In genomic region chr1:2203671-2204383, GRCh38 we compare ENCODE assay signal across 10 cellular contexts. TPM values are rescaled to one million over a fixed set of nuclear protein-coding genes. Genes with fewer than 3 reads are reported as not detected.
A peak's percentile ranks its signal among the peaks of the same experiment; 100 is the strongest.
DNase-seq lines count a peak whose midpoint lies in the region; ATAC-seq and TF ChIP-seq lines count a peak whose summit lies in the region.
"Had no signal": no experiment of that assay in that cellular context is flagged by ENCODE, and none has a peak within 500 bp of the region (broad histone marks: within the 10 kb centered on the region; RNA-seq: fewer than 3 reads in every experiment).

No MANE protein-coding gene starts in this region.

- peak overlapping the region; percentile 47 for H3K4me3 ChIP-seq in cardiac muscle cell
- peak overlapping the region; percentile 56 to 68 (median 60) for H3K4me3 ChIP-seq in esophagus muscularis mucosa
- no peak overlapping the region for H3K4me3 ChIP-seq in aorta (ENCODE audit: low read length in 2 of 2)

- H3K27me3 Mint-ChIP-seq in nephron progenitor cell (ENCODE audit: low read depth, poor library complexity) = peaks cover 10% of the 10 kb centered on the region

- CTCF ChIA-PET in HEK293T (lab: Yijun Ruan, JAX) = interaction anchor here (1.3 to 1.8 kb wide), 2 partner anchors 9 to 178 kb away, joined by 4 to 7 read pairs; partner anchors contain the start of gene FAAP20

- ATAC-seq in Right ventricle myocardium superior (ENCODE audit: poor library complexity) (no peak), aorta (ENCODE audit: low FRiP score) (no peak), GM18502 (IDR thresholded peaks at IDR 0.05; ENCODE audit: poor library complexity, unreplicated experiment) (no peak), HG03354 (IDR thresholded peaks at IDR 0.05; ENCODE audit: poor library complexity, severe bottlenecking, unreplicated experiment) (no peak)

- H3K4me1 Mint-ChIP-seq in nephron progenitor cell = peaks cover 71% of the 10 kb centered on the region

- no peaks in the 10 kb centered on the region for H3K9me3 Mint-ChIP-seq in nephron progenitor cell

- peak overlapping the region; percentile 72 for H3K4me3 Mint-ChIP-seq in nephron progenitor cell

- intact Hi-C loops in Right ventricle myocardium superior (cut with DNase I) (loop anchor here (2.0 kb wide), 1 partner anchor 111 kb away; no protein-coding TSS in a partner anchor), esophagus muscularis mucosa (cut with DNase I) (no loop called here), aorta (cut with DNase I) (loop anchor here in 1 of 2 donors (2.0 kb wide), 1 partner anchor 25 kb away; the partner anchor contains the start of gene SKI)

- 20% methylated on average over 8 of the region's 23 CpGs for WGBS in esophagus muscularis mucosa
- 54 to 56% methylated on average over 23 of the region's 23 CpGs for WGBS in aorta, 2 donors

- POLR2A ChIA-PET in HEK293T (lab: Yijun Ruan, JAX) = interaction anchor here (0.7 to 1.8 kb wide), 5 partner anchors 9 to 209 kb away, joined by 3 to 10 read pairs (median 4); partner anchors contain the start of gene PEX10

- H3K4me1 ChIP-seq in cardiac muscle cell (ENCODE audit: low read depth) (peaks cover 10% of the 10 kb centered on the region), esophagus muscularis mucosa (peaks cover 60 to 81% (median 78%) of the 10 kb centered on the region in 4 donors), aorta (ENCODE audit: control insufficient read depth in 1 of 2, insufficient read depth in 2 of 2, low read length in 2 of 2) (no peaks in the 10 kb centered on the region)

- no peaks in the 10 kb centered on the region for H3K9me3 ChIP-seq in cardiac muscle cell (ENCODE audit: low read depth)
- no peaks in the 10 kb centered on the region for H3K9me3 ChIP-seq in esophagus muscularis mucosa
- no peaks in the 10 kb centered on the region for H3K9me3 ChIP-seq in aorta (ENCODE audit: control insufficient read depth, low read length)

- TF ChIP-seq EP300 in esophagus muscularis mucosa (IDR thresholded peaks at IDR 0.05) = no peak

- no peak for TF ChIP-seq CTCF in cardiac muscle cell (IDR thresholded peaks at IDR 0.05; ENCODE audit: low read depth, low read length)
- TF ChIP-seq CTCF in esophagus muscularis mucosa (IDR thresholded peaks at IDR 0.05) = no peak
- no peak for TF ChIP-seq CTCF in nephron progenitor cell (IDR thresholded peaks at IDR 0.05)

- H3K27ac Mint-ChIP-seq in nephron progenitor cell = no peak overlapping the region

- H3K36me3 ChIP-seq in cardiac muscle cell (no peaks in the 10 kb centered on the region), esophagus muscularis mucosa (no peaks in the 10 kb centered on the region), aorta (ENCODE audit: control insufficient read depth in 1 of 2, insufficient read depth in 2 of 2, low read length in 1 of 2) (no peaks in the 10 kb centered on the region)

- peak overlapping the region; percentile 49 for H3K27ac ChIP-seq in cardiac muscle cell
- peak overlapping the region; percentile 85 to 93 (median 89) for H3K27ac ChIP-seq in esophagus muscularis mucosa (replicated peaks in 1 of 4)
- peak overlapping the region; percentile 6 to 89 for H3K27ac ChIP-seq in aorta (ENCODE audit: low read depth in 1 of 2, low read length in 2 of 2)
- H3K27ac ChIP-seq: SK-N-MC had no signal

- no peak for DNase-seq in cardiac muscle cell (ENCODE audit: low read depth in 1 of 2, low spot score in 1 of 2)
- DNase-seq in Right ventricle myocardium superior = no peak
- DNase-seq in esophagus muscularis mucosa (ENCODE audit: extremely low spot score) = no peak
- DNase-seq in nephron progenitor cell = no peak
- peak; percentile 71 to 77 for DNase-seq in aorta
- DNase-seq in HEK293T (ENCODE audit: extremely low spot score) = no peak
- DNase-seq: activated T-cell treated with anti-CD3 and anti-CD28 coated beads, Interleukin-2, amount 50 U/mL, for 1 hour had no signal

- no peaks in the 10 kb centered on the region for H3K36me3 Mint-ChIP-seq in nephron progenitor cell (ENCODE audit: low read depth)

- TF ChIP-seq POLR2A in esophagus muscularis mucosa (IDR thresholded peaks at IDR 0.05; ENCODE audit: low read depth) = no peak

- H3K27me3 ChIP-seq in cardiac muscle cell = no peaks in the 10 kb centered on the region
- H3K27me3 ChIP-seq in esophagus muscularis mucosa = no peaks in the 10 kb centered on the region
- no peaks in the 10 kb centered on the region for H3K27me3 ChIP-seq in aorta (ENCODE audit: control insufficient read depth in 1 of 2, insufficient read depth in 2 of 2, low read length in 1 of 2)

TF ChIP-seq in HEK293T, 16 proteins besides CTCF, POLR2A, EP300 and RAD21:
- TF ChIP-seq FOXM1 (IDR thresholded peaks at IDR 0.05; ENCODE audit: borderline replicate concordance) = no peak

RNA-seq across cellular contexts. Expression of gene FAAP20, which starts 9.3 kb away (rescaled TPM):
- total RNA-seq in cardiac muscle cell = 109 and 130 TPM in 2 replicates
- 188 and 219 TPM in 2 replicates for polyA plus RNA-seq in cardiac muscle cell
- 38.7 TPM for total RNA-seq in Right ventricle myocardium superior
- total RNA-seq in esophagus muscularis mucosa = 10 to 100 TPM; 37.9 to 81.7 (median 55.7) TPM
- total RNA-seq in aorta = 10 to 100 TPM; 49.0 to 59.9 TPM
- polyA plus RNA-seq in aorta = 100 to 1,000 TPM in 1 of 2 donors, 10 to 100 TPM in 1; 61.2 to 124 TPM

RNA-seq across cellular contexts. Expression of gene SKI, which starts 24.3 kb away (rescaled TPM):
- 25.2 and 31.9 TPM in 2 replicates for total RNA-seq in cardiac muscle cell
- 2.7 and 5.2 TPM in 2 replicates for polyA plus RNA-seq in cardiac muscle cell
- total RNA-seq in Right ventricle myocardium superior = 35.1 TPM
- 100 to 1,000 TPM in 2 of 4 donors, 10 to 100 TPM in 2; 70.1 to 190 (median 124) TPM for total RNA-seq in esophagus muscularis mucosa
- 100 to 1,000 TPM; 114 to 129 TPM for total RNA-seq in aorta
- polyA plus RNA-seq in aorta = 10 to 100 TPM; 20.7 to 34.7 TPM

Comparison
In these comparisons a context has a peak if more than half of its experiments do, and no peak if none do; other contexts are left out.
1. DNase-seq: peak in aorta (2 of 2); none in cardiac muscle cell (0 of 2), Right ventricle myocardium superior (single experiment), esophagus muscularis mucosa (single experiment), nephron progenitor cell (single experiment) and HEK293T (single experiment).
2. H3K4me3 ChIP-seq: peak in cardiac muscle cell (single experiment) and esophagus muscularis mucosa (4 of 4); none in aorta (0 of 2).
3. Peak in every context shown above with its lines, with median percentiles within 50 percentile points of each other: H3K27ac ChIP-seq.